ENCODE assay signal across 1 cellular context in genomic region chr19:4019578-4019977, GRCh38.
TF ChIP-seq lines count a peak whose summit lies in the region.

No MANE protein-coding gene starts in this region.

TF ChIP-seq in HepG2, 621 proteins besides CTCF, POLR2A, EP300 and RAD21:
- TF ChIP-seq HIC2 (CRISPR knock-in tag; IDR thresholded peaks at IDR 0.05; ENCODE audit: low read depth) (no peak), MAFF (IDR thresholded peaks at IDR 0.05; ENCODE audit: low read depth, low read length) (no peak), ZBTB8A (CRISPR knock-in tag; IDR thresholded peaks at IDR 0.05; ENCODE audit: borderline replicate concordance, low read depth) (no peak), ZNF234 (CRISPR knock-in tag; conservative IDR thresholded peaks at IDR 0.05) (no peak)
- TF ChIP-seq, protein P1, sequence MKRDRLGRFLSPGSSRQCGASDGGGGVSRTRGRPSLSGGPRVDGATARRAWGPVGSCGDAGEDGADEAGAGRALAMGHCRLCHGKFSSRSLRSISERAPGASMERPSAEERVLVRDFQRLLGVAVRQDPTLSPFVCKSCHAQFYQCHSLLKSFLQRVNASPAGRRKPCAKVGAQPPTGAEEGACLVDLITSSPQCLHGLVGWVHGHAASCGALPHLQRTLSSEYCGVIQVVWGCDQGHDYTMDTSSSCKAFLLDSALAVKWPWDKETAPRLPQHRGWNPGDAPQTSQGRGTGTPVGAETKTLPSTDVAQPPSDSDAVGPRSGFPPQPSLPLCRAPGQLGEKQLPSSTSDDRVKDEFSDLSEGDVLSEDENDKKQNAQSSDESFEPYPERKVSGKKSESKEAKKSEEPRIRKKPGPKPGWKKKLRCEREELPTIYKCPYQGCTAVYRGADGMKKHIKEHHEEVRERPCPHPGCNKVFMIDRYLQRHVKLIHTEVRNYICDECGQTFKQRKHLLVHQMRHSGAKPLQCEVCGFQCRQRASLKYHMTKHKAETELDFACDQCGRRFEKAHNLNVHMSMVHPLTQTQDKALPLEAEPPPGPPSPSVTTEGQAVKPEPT (CRISPR knock-in tag; IDR thresholded peaks at IDR 0.05; ENCODE audit: low read depth): no peak
